In genomic region chr12:46360908-46361666, GRCh38 we compare ENCODE assay signal across 8 cellular contexts. TPM values are rescaled to one million over a fixed set of nuclear protein-coding genes. Genes with fewer than 3 reads are reported as not detected.
DNase-seq lines count a peak whose midpoint lies in the region; ATAC-seq, FAIRE-seq and TF ChIP-seq lines count a peak whose summit lies in the region.

No MANE protein-coding gene starts in this region.

- POLR2A ChIA-PET in A549 (lab: Yijun Ruan, JAX), result no interaction called here

- DNase-seq in A549 (ENCODE audit: low read depth in 1 of 2, low spot score in 1 of 2), result no peak
- no peak for DNase-seq in GM19239 (ENCODE audit: insufficient read length, low spot score)
- DNase-seq in activated T-helper 2 cell treated with anti-CD3 and anti-CD28 coated beads, Interferon-gamma antibody, Interleukin-2, Interleukin-4, amounts not matched to agents 10 μg/mL and 5 μg/mL and 100 μg/mL, durations not matched to agents 14 hours and 24 hours and 36 hours (ENCODE audit: low spot score), result no peak
- no peak for DNase-seq in endodermal cell
- DNase-seq in testis, result no peak
- DNase-seq in NCI-H146 (lab: John Stamatoyannopoulos, UW), result no peak
- no peak for DNase-seq in RCC 7860 (ENCODE audit: low spot score)

- FAIRE-seq in A549 (lab: Jason Lieb, UNC) (no peak), GM19239 (lab: Jason Lieb, UNC) (peak; percentile 80), RCC 7860 (lab: Jason Lieb, UNC) (no peak)

- peaks cover 78% of the 10 kb centered on the region for H3K36me3 ChIP-seq in endodermal cell (ENCODE audit: control insufficient read depth, insufficient read depth, low read length)
- no peaks in the 10 kb centered on the region for H3K36me3 ChIP-seq in testis (ENCODE audit: low read depth, missing control alignments)

- CTCF ChIA-PET in A549 (lab: Yijun Ruan, JAX), result no interaction called here

- TF ChIP-seq EP300 in A549 (IDR thresholded peaks at IDR 0.05), result no peak

- no peak overlapping the region for H3K4me3 Mint-ChIP-seq in activated T-helper 2 cell treated with anti-CD3 and anti-CD28 coated beads, Interferon-gamma antibody, Interleukin-2, Interleukin-4, amounts not matched to agents 10 μg/mL and 5 μg/mL and 100 μg/mL, durations not matched to agents 14 hours and 24 hours and 36 hours (ENCODE audit: low read depth)
- H3K4me3 Mint-ChIP-seq in endodermal cell, result no peak overlapping the region

- ATAC-seq in A549, result no peak
- peak; percentile 58 for ATAC-seq in HG03066 (IDR thresholded peaks at IDR 0.05; ENCODE audit: low read depth, unreplicated experiment)

- no peaks in the 10 kb centered on the region for H3K9me3 Mint-ChIP-seq in activated T-helper 2 cell treated with anti-CD3 and anti-CD28 coated beads, Interferon-gamma antibody, Interleukin-2, Interleukin-4, amounts not matched to agents 10 μg/mL and 5 μg/mL and 100 μg/mL, durations not matched to agents 14 hours and 24 hours and 36 hours
- H3K9me3 Mint-ChIP-seq in endodermal cell, result no peaks in the 10 kb centered on the region

- H3K27ac Mint-ChIP-seq in activated T-helper 2 cell treated with anti-CD3 and anti-CD28 coated beads, Interferon-gamma antibody, Interleukin-2, Interleukin-4, amounts not matched to agents 10 μg/mL and 5 μg/mL and 100 μg/mL, durations not matched to agents 14 hours and 24 hours and 36 hours, result peak overlapping the region; percentile 88
- no peak overlapping the region for H3K27ac Mint-ChIP-seq in endodermal cell

- peaks cover 47% of the 10 kb centered on the region for H3K4me1 Mint-ChIP-seq in activated T-helper 2 cell treated with anti-CD3 and anti-CD28 coated beads, Interferon-gamma antibody, Interleukin-2, Interleukin-4, amounts not matched to agents 10 μg/mL and 5 μg/mL and 100 μg/mL, durations not matched to agents 14 hours and 24 hours and 36 hours (ENCODE audit: low read depth)
- peaks cover 2% of the 10 kb centered on the region for H3K4me1 Mint-ChIP-seq in endodermal cell

- TF ChIP-seq RAD21 in A549 (conservative IDR thresholded peaks at IDR 0.05 in 1 of 2, IDR thresholded peaks at IDR 0.05 in 1 of 2), result no peak

- no peak overlapping the region for H3K4me3 ChIP-seq in A549
- no peak overlapping the region for H3K4me3 ChIP-seq in endodermal cell (ENCODE audit: low read length)
- H3K4me3 ChIP-seq in testis, result no peak overlapping the region

- H3K27ac ChIP-seq in A549 (no peak overlapping the region), endodermal cell (ENCODE audit: low read depth, low read length) (no peak overlapping the region), testis (no peak overlapping the region)

- H3K4me1 ChIP-seq in A549, result peaks cover 77% of the 10 kb centered on the region
- H3K4me1 ChIP-seq in endodermal cell (ENCODE audit: control insufficient read depth, insufficient read depth, low read length), result peaks cover 2% of the 10 kb centered on the region
- peaks cover 10% of the 10 kb centered on the region for H3K4me1 ChIP-seq in testis

- H3K4me2 ChIP-seq in A549, result no peak overlapping the region; the same call in 2 of the 3 replicates

- TF ChIP-seq POLR2A in A549 (IDR thresholded peaks at IDR 0.05; ENCODE audit: low read length) (no peak), testis (IDR thresholded peaks at IDR 0.05) (no peak)

- TF ChIP-seq CTCF in A549 (IDR thresholded peaks at IDR 0.05) (no peak), endodermal cell (conservative IDR thresholded peaks at IDR 0.05) (no peak), testis (IDR thresholded peaks at IDR 0.05) (no peak)

- no peak overlapping the region for H3K9ac ChIP-seq in endodermal cell (ENCODE audit: extremely low read depth, low read length, poor library complexity, severe bottlenecking)

- intact Hi-C loops in activated T-helper 2 cell treated with anti-CD3 and anti-CD28 coated beads, Interferon-gamma antibody, Interleukin-2, Interleukin-4, amounts not matched to agents 10 μg/mL and 5 μg/mL and 100 μg/mL, durations not matched to agents 14 hours and 24 hours and 36 hours (cut with micrococcal nuclease), result no loop called here
- intact Hi-C loops in testis (cut with DNase I; ENCODE audit: low total_unique reads), result no loop called here

- H3K9me3 ChIP-seq in A549, result no peaks in the 10 kb centered on the region
- no peaks in the 10 kb centered on the region for H3K9me3 ChIP-seq in endodermal cell (ENCODE audit: control insufficient read depth, low read length)
- no peaks in the 10 kb centered on the region for H3K9me3 ChIP-seq in testis

- 89% methylated on average over 2 of the region's 2 CpGs for WGBS in A549 (ENCODE audit: missing lambda C conversion rate)
- 100% methylated on average over 1 to 2 of the region's 2 CpGs for WGBS in endodermal cell (ENCODE audit: insufficient coverage in 1 of 2, insufficient read length in 1 of 2), 2 experiments
- 71 to 78% methylated on average over 2 of the region's 2 CpGs for WGBS in testis, 2 donors

- no peaks in the 10 kb centered on the region for H3K27me3 Mint-ChIP-seq in activated T-helper 2 cell treated with anti-CD3 and anti-CD28 coated beads, Interferon-gamma antibody, Interleukin-2, Interleukin-4, amounts not matched to agents 10 μg/mL and 5 μg/mL and 100 μg/mL, durations not matched to agents 14 hours and 24 hours and 36 hours (ENCODE audit: low read depth)
- no peaks in the 10 kb centered on the region for H3K27me3 Mint-ChIP-seq in endodermal cell (ENCODE audit: insufficient read depth)

- H3K36me3 Mint-ChIP-seq in activated T-helper 2 cell treated with anti-CD3 and anti-CD28 coated beads, Interferon-gamma antibody, Interleukin-2, Interleukin-4, amounts not matched to agents 10 μg/mL and 5 μg/mL and 100 μg/mL, durations not matched to agents 14 hours and 24 hours and 36 hours (ENCODE audit: low read depth), result peaks cover 76% of the 10 kb centered on the region
- H3K36me3 Mint-ChIP-seq in endodermal cell (ENCODE audit: low read depth), result peaks cover 68% of the 10 kb centered on the region

- no peaks in the 10 kb centered on the region for H3K27me3 ChIP-seq in endodermal cell (ENCODE audit: control insufficient read depth, insufficient read depth, low read length, poor library complexity, severe bottlenecking)
- no peaks in the 10 kb centered on the region for H3K27me3 ChIP-seq in testis

TF ChIP-seq in A549, 52 proteins besides CTCF, POLR2A, EP300 and RAD21:
- TF ChIP-seq RCOR1 (IDR thresholded peaks at IDR 0.05; ENCODE audit: low read depth, low read length) (no peak), CEBPB (IDR thresholded peaks at IDR 0.05) (no peak), JUNB (IDR thresholded peaks at IDR 0.05) (no peak), HOXA7 (CRISPR knock-in tag; IDR thresholded peaks at IDR 0.05) (0 out of 2 replicates have a peak, but pooled peaks have one; percentile 38), TP53 (CRISPR knock-in tag; IDR thresholded peaks at IDR 0.05) (no peak)
- TF ChIP-seq, protein P1, sequence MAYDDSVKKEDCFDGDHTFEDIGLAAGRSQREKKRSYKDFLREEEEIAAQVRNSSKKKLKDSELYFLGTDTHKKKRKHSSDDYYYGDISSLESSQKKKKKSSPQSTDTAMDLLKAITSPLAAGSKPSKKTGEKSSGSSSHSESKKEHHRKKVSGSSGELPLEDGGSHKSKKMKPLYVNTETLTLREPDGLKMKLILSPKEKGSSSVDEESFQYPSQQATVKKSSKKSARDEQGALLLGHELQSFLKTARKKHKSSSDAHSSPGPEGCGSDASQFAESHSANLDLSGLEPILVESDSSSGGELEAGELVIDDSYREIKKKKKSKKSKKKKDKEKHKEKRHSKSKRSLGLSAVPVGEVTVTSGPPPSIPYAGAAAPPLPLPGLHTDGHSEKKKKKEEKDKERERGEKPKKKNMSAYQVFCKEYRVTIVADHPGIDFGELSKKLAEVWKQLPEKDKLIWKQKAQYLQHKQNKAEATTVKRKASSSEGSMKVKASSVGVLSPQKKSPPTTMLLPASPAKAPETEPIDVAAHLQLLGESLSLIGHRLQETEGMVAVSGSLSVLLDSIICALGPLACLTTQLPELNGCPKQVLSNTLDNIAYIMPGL (CRISPR knock-in tag; IDR thresholded peaks at IDR 0.05; ENCODE audit: borderline replicate concordance), result no peak

RNA-seq across cellular contexts. Expression of gene SLC38A2, which starts 11.5 kb away (rescaled TPM):
- polyA plus RNA-seq in A549 (2011; rRNA removed) (366 and 519 TPM in 2 replicates), A549 (2017; fragmentation: RNase III; extraction: RNeasy Plus Mini Kit Qiagen cat#74134 plus additional on column Dnase treatment) (131 to 195 TPM (median 187 TPM) in 3 replicates), testis (ENCODE audit: insufficient read depth, low read depth, low replicate concordance) (56.4 TPM)
- polyA plus RNA-seq in A549 (2012; cell fraction: cytosol; rRNA removed), result 38.6 and 50.8 TPM in 2 replicates
- 108 and 151 TPM in 2 replicates for polyA plus RNA-seq in A549 (2012; cell fraction: nucleus; rRNA removed)
- polyA minus RNA-seq in A549 (2011; rRNA and poly(A)+ RNA removed), result 230 and 257 TPM in 2 replicates
- total RNA-seq in activated T-helper 2 cell treated with anti-CD3 and anti-CD28 coated beads, Interferon-gamma antibody, Interleukin-2, Interleukin-4, amounts not matched to agents 10 μg/mL and 5 μg/mL and 100 μg/mL, durations not matched to agents 14 hours and 24 hours and 36 hours, result 141 and 143 TPM in 2 replicates
- total RNA-seq in endodermal cell (100 to 1,000 TPM; 156 to 230 TPM), testis (100 to 1,000 TPM; 151 to 220 TPM)
- polyA plus RNA-seq in endodermal cell (2013, experiment 1 of 2), result 185 TPM
- polyA plus RNA-seq in endodermal cell (2013, experiment 2 of 2), result 170 TPM
